Comparison of ENCODE assay signal across 1 cellular context in genomic region chr11:45086526-45086925, GRCh38.
TF ChIP-seq lines count a peak whose summit lies in the region.

No MANE protein-coding gene starts in this region.

TF ChIP-seq in GM23338, 12 proteins besides CTCF, POLR2A, EP300 and RAD21:
- no peak for TF ChIP-seq ZNF114 (CRISPR knock-in tag; IDR thresholded peaks at IDR 0.05)
- peak; percentile 55 for TF ChIP-seq REST (IDR thresholded peaks at IDR 0.05; ENCODE audit: unreplicated experiment)
